19 cellular contexts compared by ENCODE assay signal in the genomic region with DNA sequence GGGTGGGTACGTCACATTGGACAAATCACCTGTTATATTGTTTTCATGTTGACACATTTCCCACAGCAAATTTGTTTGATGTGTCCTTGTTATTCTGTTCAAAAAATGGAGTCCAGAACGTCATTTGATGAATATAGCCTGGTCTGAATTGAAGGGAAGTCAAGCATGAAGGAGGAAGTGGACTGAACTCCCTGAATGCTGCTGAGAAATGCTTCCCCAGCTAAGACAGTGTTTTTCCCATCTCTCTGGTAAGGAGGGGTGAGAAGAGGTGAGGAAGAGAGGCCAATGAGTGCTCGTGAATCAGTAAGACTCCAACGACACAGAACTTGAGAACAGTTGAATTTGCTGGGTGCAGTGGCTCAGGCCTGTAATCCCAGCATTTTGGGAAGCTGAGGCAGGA.
A peak's percentile ranks its signal among the peaks of the same experiment; 100 is the strongest.
DNase-seq lines count a peak whose midpoint lies in the region; ATAC-seq lines count a peak whose summit lies in the region.
"Had no signal": no experiment of that assay in that cellular context is flagged by ENCODE, and none has a peak within 500 bp of the region (broad histone marks: within the 10 kb centered on the region; RNA-seq: fewer than 3 reads in every experiment).

No MANE protein-coding gene starts in this region.

- no peak overlapping the region for H3K4me3 Mint-ChIP-seq in T-helper 17 cell
- H3K4me3 Mint-ChIP-seq in naive thymus-derived CD4-positive, alpha-beta T cell = peak overlapping the region in 3 of 10 donors; percentile 6 to 52 (median 31)
- H3K4me3 Mint-ChIP-seq: activated CD8-positive, alpha-beta T cell treated with anti-CD3 and anti-CD28 coated beads, Interleukin-2, amount 10 ng/mL, durations not matched to agents 7 days and 5 days; CD8-positive, alpha-beta memory T cell had no signal

- H3K36me3 ChIP-seq in naive thymus-derived CD4-positive, alpha-beta T cell (ENCODE audit: control insufficient read depth in 2 of 3, insufficient read depth in 3 of 3, low read length in 3 of 3) = no peaks in the 10 kb centered on the region
- H3K36me3 ChIP-seq: suprapubic skin had no signal

- H3K9me3 Mint-ChIP-seq in naive thymus-derived CD4-positive, alpha-beta T cell = peaks cover 0 to 1% (median 0%) of the 10 kb centered on the region in 11 donors
- H3K9me3 Mint-ChIP-seq: CD8-positive, alpha-beta memory T cell had no signal

- no peak overlapping the region for H3K27ac ChIP-seq in naive thymus-derived CD4-positive, alpha-beta T cell (ENCODE audit: low read depth, low read length)
- H3K27ac ChIP-seq: suprapubic skin had no signal

- H3K27me3 ChIP-seq in naive thymus-derived CD4-positive, alpha-beta T cell (ENCODE audit: control insufficient read depth in 2 of 2, insufficient read depth in 2 of 2, low read length in 2 of 2) = no peaks in the 10 kb centered on the region
- H3K27me3 ChIP-seq: suprapubic skin had no signal

- H3K4me1 Mint-ChIP-seq in T-helper 17 cell = peaks cover 9% of the 10 kb centered on the region
- peaks cover 10 to 20% (median 18%) of the 10 kb centered on the region in 7 donors for H3K4me1 Mint-ChIP-seq in naive thymus-derived CD4-positive, alpha-beta T cell

- H3K36me3 Mint-ChIP-seq in T-helper 17 cell (ENCODE audit: low read depth) = no peaks in the 10 kb centered on the region
- H3K36me3 Mint-ChIP-seq in naive thymus-derived CD4-positive, alpha-beta T cell = peaks cover 0 to 10% (median 0%) of the 10 kb centered on the region in 5 donors
- H3K36me3 Mint-ChIP-seq: CD8-positive, alpha-beta memory T cell had no signal

- CTCF ChIA-PET in naive thymus-derived CD4-positive, alpha-beta T cell (lab: Charles Lee) = no interaction called here

- peaks cover 0 to 10% of the 10 kb centered on the region in 2 donors for H3K4me1 ChIP-seq in naive thymus-derived CD4-positive, alpha-beta T cell (ENCODE audit: control insufficient read depth in 2 of 2, insufficient read depth in 2 of 2, low read length in 2 of 2)
- H3K4me1 ChIP-seq: suprapubic skin had no signal

- H3K27ac Mint-ChIP-seq in T-helper 17 cell = peak overlapping the region; percentile 75
- peak overlapping the region in 8 of 9 donors; percentile 26 to 78 (median 46) for H3K27ac Mint-ChIP-seq in naive thymus-derived CD4-positive, alpha-beta T cell
- H3K27ac Mint-ChIP-seq: CD8-positive, alpha-beta memory T cell had no signal

- intact Hi-C loops in naive thymus-derived CD4-positive, alpha-beta T cell (cut with micrococcal nuclease) = no loop called here

- no peak for ATAC-seq in T-helper 17 cell
- peak; percentile 34 for ATAC-seq in naive thymus-derived CD4-positive, alpha-beta T cell
- no peak for ATAC-seq in activated CD4-positive, CD25-positive, alpha-beta regulatory T cell treated with anti-CD3 and anti-CD28 coated beads, Interleukin-2, amount 50 U/mL, for 24 hours
- no peak for ATAC-seq in GM21786 (IDR thresholded peaks at IDR 0.05; ENCODE audit: unreplicated experiment)
- ATAC-seq: A549, HCT116 had no signal

- no peaks in the 10 kb centered on the region for H3K27me3 Mint-ChIP-seq in T-helper 17 cell
- H3K27me3 Mint-ChIP-seq in naive thymus-derived CD4-positive, alpha-beta T cell = no peaks in the 10 kb centered on the region

- peak; percentile 14 for DNase-seq in NCI-H345 (lab: John Stamatoyannopoulos, UW)
- DNase-seq in NCI-H345 treated with DMSO at 0.1 percent for 48 hours (lab: John Stamatoyannopoulos, UW; ENCODE audit: unreplicated experiment) = no peak
- DNase-seq in DMS53 (lab: John Stamatoyannopoulos, UW) = peak; percentile 88
- no peak for DNase-seq in T-helper 17 cell
- DNase-seq in naive thymus-derived CD4-positive, alpha-beta T cell = no peak
- DNase-seq in mesenteric fat pad (ENCODE audit: low spot score) = no peak
- DNase-seq: activated CD8-positive, alpha-beta T cell treated with anti-CD3 and anti-CD28 coated beads, Interleukin-2, amount 10 ng/mL, durations not matched to agents 7 days and 5 days; activated effector memory CD4-positive, alpha-beta T cell treated with anti-CD3 and anti-CD28 coated beads, Interleukin-2, amount 50 U/mL, for 16 hours; CD8-positive, alpha-beta memory T cell; effector CD8-positive, alpha-beta T cell; hippocampal formation; NCI-H1417 treated with DMSO at 0.1 percent for 48 hours; NCI-H82; SHP77 treated with DMSO at 0.1 percent for 48 hours had no signal

- H3K9me3 ChIP-seq in T-helper 17 cell (ENCODE audit: control insufficient read depth, low read length, poor library complexity, severe bottlenecking) = no peaks in the 10 kb centered on the region
- H3K9me3 ChIP-seq in naive thymus-derived CD4-positive, alpha-beta T cell (ENCODE audit: control insufficient read depth in 2 of 3, low read length in 3 of 3) = no peaks in the 10 kb centered on the region
- H3K9me3 ChIP-seq: A549, suprapubic skin had no signal

- POLR2A ChIA-PET in naive thymus-derived CD4-positive, alpha-beta T cell (lab: Charles Lee) = interaction anchor here (0.6 kb wide), 1 partner anchor 333 kb away, joined by 3 read pairs; no protein-coding TSS in a partner anchor

- H3K4me3 ChIP-seq in naive thymus-derived CD4-positive, alpha-beta T cell (ENCODE audit: low read length) = no peak overlapping the region
- H3K4me3 ChIP-seq: A549, suprapubic skin had no signal

Comparison
In these comparisons a context has a peak if more than half of its experiments do, and no peak if none do; other contexts are left out.
1. DNase-seq: peak in NCI-H345 (single experiment) and DMS53 (single experiment); none in NCI-H345 treated with DMSO at 0.1 percent for 48 hours (single experiment), T-helper 17 cell (0 of 3), naive thymus-derived CD4-positive, alpha-beta T cell (0 of 9) and mesenteric fat pad (single experiment).